In the genomic region with DNA sequence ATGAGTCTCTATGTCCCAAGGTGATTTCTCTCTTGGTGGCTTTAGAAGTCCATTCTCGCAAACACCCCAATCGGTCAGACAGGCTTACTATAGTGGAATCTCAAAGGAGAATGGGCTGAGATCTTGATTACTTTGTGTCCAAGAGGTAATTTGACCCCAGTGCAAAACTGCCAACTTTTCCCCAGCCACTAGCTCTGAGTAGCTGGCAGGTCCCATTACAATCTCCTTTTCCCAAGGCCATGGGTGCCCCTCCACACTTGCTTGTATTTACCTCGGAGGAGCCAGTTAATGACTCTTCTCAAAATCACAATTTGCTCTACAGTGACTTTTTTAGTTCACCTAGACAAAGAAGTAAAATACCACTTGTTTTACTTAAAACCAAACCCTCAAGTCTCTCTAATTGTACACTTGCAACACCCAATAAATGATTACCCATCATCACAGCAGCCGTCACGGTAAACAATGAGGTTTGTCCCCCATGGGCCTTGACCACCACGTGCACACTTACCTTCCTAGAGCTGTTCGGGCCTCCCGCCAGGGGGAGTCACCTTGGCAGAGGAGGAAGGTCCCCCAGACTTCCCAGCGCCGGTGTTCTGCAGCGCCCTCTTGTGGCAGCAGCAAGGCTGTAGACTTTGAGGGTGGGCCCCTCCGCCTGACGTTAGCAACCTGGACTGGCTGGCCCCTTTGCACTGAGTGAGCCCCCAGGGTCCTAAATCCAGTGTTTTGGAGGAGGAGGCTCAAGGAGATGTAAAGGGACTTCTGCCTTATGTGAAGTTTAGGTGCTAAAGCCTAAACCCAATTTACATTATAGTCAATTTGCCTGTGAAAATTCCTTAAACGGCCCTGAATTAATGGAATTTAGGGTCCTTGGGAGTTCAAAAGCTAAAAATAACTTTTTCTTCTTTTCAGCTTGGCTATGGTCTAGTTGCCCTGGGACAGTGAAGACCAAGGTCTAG, we compare ENCODE assay signal across 1 cellular context.
A peak's percentile ranks its signal among the peaks of the same experiment; 100 is the strongest.
TF ChIP-seq lines count a peak whose summit lies in the region.

No MANE protein-coding gene starts in this region.

TF ChIP-seq in HEK293, 187 proteins besides CTCF, POLR2A, EP300 and RAD21 (continued from another document):
- TF ChIP-seq ZNF658 (tag by site-specific recombination; IDR thresholded peaks at IDR 0.05) (no peak), ZFP69B (tag by site-specific recombination; IDR thresholded peaks at IDR 0.05) (peak; percentile 99), ZNF585B (tag by site-specific recombination; IDR thresholded peaks at IDR 0.05) (no peak), ZEB2 (tag by site-specific recombination; IDR thresholded peaks at IDR 0.05) (0 out of 2 replicates have a peak, but pooled peaks have one; percentile 53), ZNF76 (tag by site-specific recombination; IDR thresholded peaks at IDR 0.05; ENCODE audit: borderline replicate concordance, low read depth) (peak; percentile 55; the same call in 1 of the 2 replicates), GLIS2 (tag by site-specific recombination; IDR thresholded peaks at IDR 0.05) (peak; percentile 91), GLIS1 (tag by site-specific recombination; IDR thresholded peaks at IDR 0.05) (peak; percentile 73)
- TF ChIP-seq, protein P1, sequence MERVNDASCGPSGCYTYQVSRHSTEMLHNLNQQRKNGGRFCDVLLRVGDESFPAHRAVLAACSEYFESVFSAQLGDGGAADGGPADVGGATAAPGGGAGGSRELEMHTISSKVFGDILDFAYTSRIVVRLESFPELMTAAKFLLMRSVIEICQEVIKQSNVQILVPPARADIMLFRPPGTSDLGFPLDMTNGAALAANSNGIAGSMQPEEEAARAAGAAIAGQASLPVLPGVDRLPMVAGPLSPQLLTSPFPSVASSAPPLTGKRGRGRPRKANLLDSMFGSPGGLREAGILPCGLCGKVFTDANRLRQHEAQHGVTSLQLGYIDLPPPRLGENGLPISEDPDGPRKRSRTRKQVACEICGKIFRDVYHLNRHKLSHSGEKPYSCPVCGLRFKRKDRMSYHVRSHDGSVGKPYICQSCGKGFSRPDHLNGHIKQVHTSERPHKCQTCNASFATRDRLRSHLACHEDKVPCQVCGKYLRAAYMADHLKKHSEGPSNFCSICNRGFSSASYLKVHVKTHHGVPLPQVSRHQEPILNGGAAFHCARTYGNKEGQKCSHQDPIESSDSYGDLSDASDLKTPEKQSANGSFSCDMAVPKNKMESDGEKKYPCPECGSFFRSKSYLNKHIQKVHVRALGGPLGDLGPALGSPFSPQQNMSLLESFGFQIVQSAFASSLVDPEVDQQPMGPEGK (tag by site-specific recombination; IDR thresholded peaks at IDR 0.05): peak; percentile 71
